1 cellular context compared by ENCODE assay signal in the genomic region with DNA sequence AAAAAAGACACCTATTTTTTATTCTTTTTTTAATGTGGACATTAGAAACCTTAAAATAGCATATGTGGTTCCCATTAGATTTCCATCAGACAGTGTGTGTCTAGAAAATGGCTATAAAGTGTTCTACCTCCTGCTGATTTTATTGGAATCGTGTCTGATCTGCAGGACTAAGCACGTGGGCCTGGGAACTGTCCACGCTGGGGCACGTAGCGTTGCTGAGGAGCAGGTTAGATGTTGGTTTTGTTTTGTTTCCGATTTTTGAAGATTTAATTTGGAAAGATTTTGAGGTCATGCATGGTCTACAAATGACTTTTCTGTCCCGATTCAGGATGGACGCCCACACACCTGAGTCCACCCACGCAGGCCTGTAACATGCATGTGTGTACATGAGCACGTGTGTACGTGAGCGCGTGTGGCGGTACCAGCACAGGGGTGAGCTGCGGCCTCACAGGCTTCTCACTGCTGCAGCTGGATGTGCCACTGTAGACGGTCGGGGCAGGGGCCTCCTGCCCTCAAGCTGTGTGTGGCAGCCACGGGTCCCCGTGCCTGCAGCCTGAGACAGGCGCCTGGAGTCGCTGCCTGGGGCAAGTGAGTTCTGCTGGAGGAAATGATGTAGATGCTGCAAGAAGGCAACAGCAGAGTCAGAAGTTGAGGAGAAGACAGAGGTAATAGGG.
TF ChIP-seq lines count a peak whose summit lies in the region.

No MANE protein-coding gene starts in this region.

TF ChIP-seq in HEK293T, 16 proteins besides CTCF, POLR2A, EP300 and RAD21 (continued from another document):
- TF ChIP-seq HDGF (IDR thresholded peaks at IDR 0.05; ENCODE audit: borderline replicate concordance): no peak
TF ChIP-seq in HEK293T: peak in this region for 1.
